In genomic region chr19:16584825-16585801, GRCh38 we compare ENCODE assay signal across 8 cellular contexts. TPM values are rescaled to one million over a fixed set of nuclear protein-coding genes. Genes with fewer than 3 reads are reported as not detected.
DNase-seq lines count a peak whose midpoint lies in the region; ATAC-seq and TF ChIP-seq lines count a peak whose summit lies in the region.

No MANE protein-coding gene starts in this region.

- TF ChIP-seq CTCF in colonic mucosa (IDR thresholded peaks at IDR 0.05) (no peak), osteocyte (IDR thresholded peaks at IDR 0.05) (no peak)

- no peaks in the 10 kb centered on the region for H3K36me3 Mint-ChIP-seq in osteocyte (ENCODE audit: unreplicated experiment)

- intact Hi-C loops in colonic mucosa (cut with DNase I) = no loop called here

- H3K4me3 ChIP-seq in colonic mucosa = peak overlapping the region; percentile 13

- H3K27ac ChIP-seq in colonic mucosa = peak overlapping the region; percentile 71

- H3K36me3 ChIP-seq in ES-I3 (ENCODE audit: insufficient read depth, low read length) (no peaks in the 10 kb centered on the region), colonic mucosa (no peaks in the 10 kb centered on the region)

- H3K27me3 ChIP-seq in colonic mucosa = no peaks in the 10 kb centered on the region

- H3K9me3 ChIP-seq in ES-I3 (ENCODE audit: control insufficient read depth, insufficient read depth, low read length) = no peaks in the 10 kb centered on the region
- no peaks in the 10 kb centered on the region for H3K9me3 ChIP-seq in colonic mucosa

- peaks cover 55% of the 10 kb centered on the region for H3K4me1 ChIP-seq in ES-I3 (ENCODE audit: insufficient read depth, low read length)
- H3K4me1 ChIP-seq in colonic mucosa = peaks cover 45% of the 10 kb centered on the region

- H3K4me3 Mint-ChIP-seq in osteocyte (ENCODE audit: unreplicated experiment) = peak overlapping the region; percentile 58

- H3K9ac ChIP-seq in ES-I3 (ENCODE audit: low read depth, low read length) (peak overlapping the region; percentile 43; the same call in 1 of the 2 replicates), colonic mucosa (ENCODE audit: low read depth in 2 of 2, low read length in 2 of 2) (peak overlapping the region; percentile 65 to 72)

- no peak for ATAC-seq in HG02759 (IDR thresholded peaks at IDR 0.05; ENCODE audit: unreplicated experiment)
- no peak for ATAC-seq in GM18868 (IDR thresholded peaks at IDR 0.05; ENCODE audit: unreplicated experiment)

- DNase-seq in NOMO-1 (lab: John Stamatoyannopoulos, UW; ENCODE audit: unreplicated experiment in 2 of 2) = peak; percentile 33 to 67
- DNase-seq in colonic mucosa = no peak
- no peak for DNase-seq in osteocyte (ENCODE audit: extremely low spot score, unreplicated experiment)
- DNase-seq in NCI-H2171 treated with DMSO at 0.1 percent for 48 hours (lab: John Stamatoyannopoulos, UW) = no peak
- no peak for DNase-seq in DMS79 (lab: John Stamatoyannopoulos, UW)

- peak overlapping the region; percentile 89 for H3K27ac Mint-ChIP-seq in osteocyte (ENCODE audit: unreplicated experiment)

- H3K4me1 Mint-ChIP-seq in osteocyte (ENCODE audit: unreplicated experiment) = peaks cover 70% of the 10 kb centered on the region

- no peaks in the 10 kb centered on the region for H3K27me3 Mint-ChIP-seq in osteocyte (ENCODE audit: unreplicated experiment)

- H3K9me3 Mint-ChIP-seq in osteocyte (ENCODE audit: unreplicated experiment) = no peaks in the 10 kb centered on the region

RNA-seq across cellular contexts. Expression of gene SLC35E1, which starts 12.9 kb away (rescaled TPM):
- total RNA-seq in colonic mucosa (10 to 100 TPM; 44.4 to 47.7 TPM), osteocyte (49.8 and 55.5 TPM in 2 replicates)

RNA-seq across cellular contexts. Expression of gene CHERP, which starts 42.9 kb away (rescaled TPM):
- 10 to 100 TPM; 35.2 to 54.0 TPM for total RNA-seq in colonic mucosa
- total RNA-seq in osteocyte = 45.1 and 50.1 TPM in 2 replicates

RNA-seq across cellular contexts. Expression of gene MED26, which starts 42.9 kb away (rescaled TPM):
- total RNA-seq in colonic mucosa (10 to 100 TPM; 10.0 to 11.9 TPM), osteocyte (9.5 and 15.4 TPM in 2 replicates)

Comparison
In these comparisons a context has a peak if more than half of its experiments do, and no peak if none do; other contexts are left out.
1. DNase-seq: peak in NOMO-1 (2 of 2); none in colonic mucosa (single experiment), osteocyte (single experiment), NCI-H2171 treated with DMSO at 0.1 percent for 48 hours (single experiment) and DMS79 (single experiment).